ENCODE assay signal across 8 cellular contexts in genomic region chr4:139651282-139652194, GRCh38. TPM values are rescaled to one million over a fixed set of nuclear protein-coding genes. Genes with fewer than 3 reads are reported as not detected.
DNase-seq lines count a peak whose midpoint lies in the region; ATAC-seq, FAIRE-seq and TF ChIP-seq lines count a peak whose summit lies in the region.

No MANE protein-coding gene starts in this region.

- peak; percentile 78 for FAIRE-seq in endometrium (lab: Jason Lieb, UNC)

- H3K27ac ChIP-seq in CD4-positive, alpha-beta memory T cell (ENCODE audit: low read depth, low read length): no peak overlapping the region
- no peak overlapping the region for H3K27ac ChIP-seq in HL-60 (replicated peaks)

- CTCF ChIA-PET in CD4-positive, alpha-beta memory T cell (lab: Charles Lee; ENCODE audit: partially characterized antibody): interaction anchor here (0.6 to 10.8 kb wide), 23 partner anchors 8 to 637 kb away, joined by 3 to 204 read pairs (median 4); partner anchors contain the start of genes MGST2 and SETD7

- H3K27me3 Mint-ChIP-seq in CD4-positive, alpha-beta memory T cell: peaks cover 0 to 2% of the 10 kb centered on the region in 2 donors
- peaks cover 28% of the 10 kb centered on the region for H3K27me3 Mint-ChIP-seq in stimulated activated memory B cell treated with anti-CD40 and anti-IgM and Interleukin-4, amounts not matched to agents 10 μg/mL and 1 μg/mL and 100 μg/mL, for 72 hours

- peak overlapping the region in 4 of 8 donors; percentile 6 to 32 (median 14) for H3K4me3 Mint-ChIP-seq in CD4-positive, alpha-beta memory T cell
- H3K4me3 Mint-ChIP-seq in stimulated activated memory B cell treated with anti-CD40 and anti-IgM and Interleukin-4, amounts not matched to agents 10 μg/mL and 1 μg/mL and 100 μg/mL, for 72 hours: no peak overlapping the region

- H3K27me3 ChIP-seq in CD4-positive, alpha-beta memory T cell (ENCODE audit: insufficient read depth, low read length): no peaks in the 10 kb centered on the region
- H3K27me3 ChIP-seq in HL-60 (ENCODE audit: insufficient read depth, poor library complexity, severe bottlenecking) (no peaks in the 10 kb centered on the region), NT2/D1 (ENCODE audit: insufficient read depth, insufficient read length) (no peaks in the 10 kb centered on the region)

- H3K4me3 ChIP-seq in CD4-positive, alpha-beta memory T cell (ENCODE audit: low read length in 2 of 2): no peak overlapping the region
- H3K4me3 ChIP-seq in HL-60 (replicated peaks; ENCODE audit: insufficient read depth, low read length) (no peak overlapping the region), NT2/D1 (ENCODE audit: insufficient read length, low read depth) (no peak overlapping the region)

- no peaks in the 10 kb centered on the region for H3K9me3 Mint-ChIP-seq in CD4-positive, alpha-beta memory T cell
- no peaks in the 10 kb centered on the region for H3K9me3 Mint-ChIP-seq in stimulated activated memory B cell treated with anti-CD40 and anti-IgM and Interleukin-4, amounts not matched to agents 10 μg/mL and 1 μg/mL and 100 μg/mL, for 72 hours

- intact Hi-C loops in CD4-positive, alpha-beta memory T cell (cut with micrococcal nuclease): loop anchor here (1.0 to 10.0 kb wide), 7 partner anchors 48 to 557 kb away; partner anchors contain the start of gene SETD7

- TF ChIP-seq CTCF in HL-60 (IDR thresholded peaks at IDR 0.05; ENCODE audit: insufficient read depth, low read length): peak; percentile 92

- no peaks in the 10 kb centered on the region for H3K4me1 ChIP-seq in CD4-positive, alpha-beta memory T cell (ENCODE audit: insufficient read depth, low read length)
- peaks cover 2% of the 10 kb centered on the region for H3K4me1 ChIP-seq in NT2/D1 (ENCODE audit: insufficient read depth, insufficient read length)

- POLR2A ChIA-PET in CD4-positive, alpha-beta memory T cell (lab: Charles Lee; ENCODE audit: partially characterized antibody): interaction anchor here (1.1 kb wide), 1 partner anchor 96 kb away, joined by 3 read pairs; the partner anchor contains the start of gene SETD7

- H3K36me3 ChIP-seq in CD4-positive, alpha-beta memory T cell (ENCODE audit: insufficient read depth, low read length): no peaks in the 10 kb centered on the region
- H3K36me3 ChIP-seq in NT2/D1 (ENCODE audit: insufficient read depth, insufficient read length, low read length): no peaks in the 10 kb centered on the region

- H3K36me3 Mint-ChIP-seq in CD4-positive, alpha-beta memory T cell: no peaks in the 10 kb centered on the region
- H3K36me3 Mint-ChIP-seq in stimulated activated memory B cell treated with anti-CD40 and anti-IgM and Interleukin-4, amounts not matched to agents 10 μg/mL and 1 μg/mL and 100 μg/mL, for 72 hours: no peaks in the 10 kb centered on the region

- H3K27ac Mint-ChIP-seq in CD4-positive, alpha-beta memory T cell: no peak overlapping the region
- H3K27ac Mint-ChIP-seq in stimulated activated memory B cell treated with anti-CD40 and anti-IgM and Interleukin-4, amounts not matched to agents 10 μg/mL and 1 μg/mL and 100 μg/mL, for 72 hours: no peak overlapping the region

- peaks cover 0 to 7% (median 5%) of the 10 kb centered on the region in 4 donors for H3K4me1 Mint-ChIP-seq in CD4-positive, alpha-beta memory T cell
- H3K4me1 Mint-ChIP-seq in stimulated activated memory B cell treated with anti-CD40 and anti-IgM and Interleukin-4, amounts not matched to agents 10 μg/mL and 1 μg/mL and 100 μg/mL, for 72 hours: peaks cover 11% of the 10 kb centered on the region

- no peak overlapping the region for H3K9ac ChIP-seq in NT2/D1 (ENCODE audit: insufficient read length, low read depth)

- peak; percentile 83 for ATAC-seq in GM19438 (IDR thresholded peaks at IDR 0.05; ENCODE audit: low read depth, unreplicated experiment)
- ATAC-seq in stimulated activated memory B cell treated with anti-CD40 and anti-IgM and Interleukin-4, amounts not matched to agents 10 μg/mL and 1 μg/mL and 100 μg/mL, for 72 hours: peak; percentile 65

- DNase-seq in CD4-positive, alpha-beta memory T cell: peak; percentile 56 to 68 (median 61)
- peak in 1 of 2 experiments; percentile 70 for DNase-seq in HL-60 (ENCODE audit: low read depth in 1 of 2, low spot score in 1 of 2)
- DNase-seq in NT2/D1 (ENCODE audit: low read depth, low spot score): peak; percentile 49
- DNase-seq in activated CD8-positive, alpha-beta memory T cell treated with anti-CD3 and anti-CD28 coated beads for 4 hours (ENCODE audit: low read depth in 2 of 2): peak; percentile 31 to 35
- peak; percentile 83 for DNase-seq in myocyte (ENCODE audit: low read depth)

- no peaks in the 10 kb centered on the region for H3K9me3 ChIP-seq in CD4-positive, alpha-beta memory T cell (ENCODE audit: control insufficient read depth in 1 of 2, low read length in 2 of 2)
- H3K9me3 ChIP-seq in NT2/D1 (ENCODE audit: insufficient read depth, low read length): no peaks in the 10 kb centered on the region

RNA-seq across cellular contexts. Expression of gene MGST2, which starts 14.1 kb away (rescaled TPM):
- total RNA-seq in CD4-positive, alpha-beta memory T cell: 1 to 10 TPM; 1.0 to 1.5 TPM
- polyA plus RNA-seq in CD4-positive, alpha-beta memory T cell: 10 to 100 TPM; 15.1 to 26.2 TPM
- 16.1 and 17.8 TPM in 2 replicates for total RNA-seq in myocyte
- polyA plus RNA-seq in myocyte (2012): 17.1 TPM
